Comparison of ENCODE assay signal across 10 cellular contexts in the genomic region with DNA sequence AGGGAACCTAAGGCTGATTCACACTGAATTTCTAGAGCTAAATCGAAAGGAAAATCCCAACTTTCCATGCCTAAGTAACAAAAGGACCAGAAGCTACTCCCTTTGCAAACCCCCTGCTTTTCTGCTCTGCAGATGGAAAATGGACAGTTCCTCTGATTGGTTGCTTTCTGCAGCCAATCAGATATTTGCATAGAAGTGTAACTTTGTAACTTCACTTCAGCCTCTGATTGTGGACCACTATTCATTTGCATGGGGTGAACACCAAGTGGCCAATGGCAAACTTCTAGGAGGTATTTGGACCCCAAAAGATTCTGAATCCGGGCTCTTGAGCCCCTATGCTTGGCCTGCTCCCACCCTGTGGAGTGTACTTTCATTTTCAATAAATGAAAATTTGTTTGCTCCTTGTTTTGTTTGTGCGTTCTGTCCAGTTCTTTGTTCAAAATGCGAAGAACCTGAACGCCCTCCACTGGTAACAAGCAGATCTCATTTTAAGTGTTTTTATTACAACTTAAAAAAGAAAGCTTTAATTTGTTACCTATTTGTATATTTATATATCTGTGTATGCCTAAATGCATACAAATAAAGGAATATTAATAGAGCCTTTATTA. TPM values are rescaled to one million over a fixed set of nuclear protein-coding genes. Genes with fewer than 3 reads are reported as not detected.
DNase-seq lines count a peak whose midpoint lies in the region; ATAC-seq and TF ChIP-seq lines count a peak whose summit lies in the region.
"Had no signal": no experiment of that assay in that cellular context is flagged by ENCODE, and none has a peak within 500 bp of the region (broad histone marks: within the 10 kb centered on the region; RNA-seq: fewer than 3 reads in every experiment).

No MANE protein-coding gene starts in this region.

- no peak for TF ChIP-seq EP300 in ovary (IDR thresholded peaks at IDR 0.05)

- H3K36me3 ChIP-seq in ovary (no peaks in the 10 kb centered on the region), mucosa of descending colon (ENCODE audit: low read depth) (no peaks in the 10 kb centered on the region)

- TF ChIP-seq POLR2A in ovary (IDR thresholded peaks at IDR 0.05) (no peak), GM18505 (IDR thresholded peaks at IDR 0.05; ENCODE audit: borderline replicate concordance, extremely low read depth, insufficient read depth, insufficient read length) (no peak)

- H3K4me1 ChIP-seq in ovary (ENCODE audit: insufficient read depth) (peaks cover 2% of the 10 kb centered on the region), mucosa of descending colon (ENCODE audit: low read depth) (no peaks in the 10 kb centered on the region)

- TF ChIP-seq CTCF in dorsolateral prefrontal cortex (IDR thresholded peaks at IDR 0.05 in 54 of 56, conservative IDR thresholded peaks at IDR 0.05 in 2 of 56; ENCODE audit: low read depth in 1 of 56, partially characterized antibody in 56 of 56) (peak in 55 of 56 donors; percentile 22 to 79 (median 60)), ovary (IDR thresholded peaks at IDR 0.05) (peak; percentile 34 to 63 (median 63)), mucosa of descending colon (IDR thresholded peaks at IDR 0.05) (no peak)

- no peaks in the 10 kb centered on the region for H3K9me3 ChIP-seq in ovary
- H3K9me3 ChIP-seq in mucosa of descending colon = no peaks in the 10 kb centered on the region

- H3K27me3 ChIP-seq in dorsolateral prefrontal cortex = no peaks in the 10 kb centered on the region
- no peaks in the 10 kb centered on the region for H3K27me3 ChIP-seq in ovary

- intact Hi-C loops in dorsolateral prefrontal cortex (cut with DNase I) (no loop called here), ovary (cut with DNase I) (loop anchor here in 1 of 4 donors (10.0 kb wide), 1 partner anchor 335 kb away; the partner anchor contains the start of gene AHCYL1), mucosa of descending colon (cut with DNase I, micrococcal nuclease) (loop anchor here in 1 of 2 donors (10.0 kb wide), 1 partner anchor 335 kb away; the partner anchor contains the start of gene AHCYL1)

- ATAC-seq in mucosa of descending colon (no peak), GM18505 (IDR thresholded peaks at IDR 0.05; ENCODE audit: unreplicated experiment) (no peak)

- H3K27ac ChIP-seq in dorsolateral prefrontal cortex (peak overlapping the region in 38 of 59 donors; percentile 2 to 85 (median 52)), ovary (peak overlapping the region in 1 of 2 donors; percentile 64)

- WGBS in ovary, 3 donors = 7 to 21% (median 8%) methylated on average over 5 of the region's 5 CpGs

- H3K4me3 ChIP-seq in dorsolateral prefrontal cortex = peak overlapping the region in 55 of 59 donors; percentile 13 to 68 (median 45)
- peak overlapping the region; percentile 15 for H3K4me3 ChIP-seq in ovary
- no peak overlapping the region for H3K4me3 ChIP-seq in mucosa of descending colon

- DNase-seq in GM03348 (ENCODE audit: low spot score) (peak; percentile 41), NCI-H2227 (lab: John Stamatoyannopoulos, UW; ENCODE audit: unreplicated experiment) (peak; percentile 45), dorsolateral prefrontal cortex (peak in 1 of 10 donors; percentile 23), ovary (peak in 3 of 5 donors; percentile 21 to 34 (median 25)), kidney tubule cell (ENCODE audit: low spot score) (no peak), mucosa of descending colon (no peak), 8988T (no peak)
- DNase-seq: cerebellar nuclear complex had no signal

RNA-seq across cellular contexts. Expression of gene GSTM4, which starts 6.4 kb away (rescaled TPM):
- total RNA-seq in dorsolateral prefrontal cortex = 10 to 100 TPM; 22.6 to 66.7 (median 45.4) TPM
- 10 to 100 TPM; 23.0 to 91.8 (median 47.2) TPM for total RNA-seq in ovary
- polyA plus RNA-seq in ovary = 100 to 1,000 TPM in 1 of 2 donors, 10 to 100 TPM in 1; 43.3 to 116 TPM
- total RNA-seq in mucosa of descending colon = 10 to 100 TPM; 63.4 to 96.3 (median 74.2) TPM

RNA-seq across cellular contexts. Expression of gene GSTM2, which starts 18.4 kb away (rescaled TPM):
- total RNA-seq in dorsolateral prefrontal cortex (100 to 1,000 TPM in 9 of 120 experiments, 10 to 100 TPM in 111; 32.2 to 150 (median 73.7) TPM), ovary (100 to 1,000 TPM; 101 to 318 (median 195) TPM), mucosa of descending colon (10 to 100 TPM; 23.8 to 87.7 (median 41.0) TPM)
- 100 to 1,000 TPM; 202 to 209 TPM for polyA plus RNA-seq in ovary

RNA-seq across cellular contexts. Expression of gene AMPD2, which starts 29.8 kb away (rescaled TPM):
- 100 to 1,000 TPM in 94 of 120 experiments, 10 to 100 TPM in 26; 65.7 to 181 (median 115) TPM for total RNA-seq in dorsolateral prefrontal cortex
- total RNA-seq in ovary = 10 to 100 TPM; 40.5 to 86.0 (median 64.8) TPM
- 10 to 100 TPM; 19.4 to 25.7 TPM for polyA plus RNA-seq in ovary
- total RNA-seq in mucosa of descending colon = 10 to 100 TPM; 35.6 to 47.4 (median 40.9) TPM

RNA-seq across cellular contexts. Expression of gene GNAT2, which starts 30.1 kb away (rescaled TPM):
- 1 to 10 TPM in 3 of 120 experiments, under 1 TPM in 12, not detected in 105; 0.29 to 1.9 (median 0.50) TPM for total RNA-seq in dorsolateral prefrontal cortex
- total RNA-seq in ovary = not detected
- polyA plus RNA-seq in ovary = not detected
- total RNA-seq in mucosa of descending colon = not detected
- total RNA-seq: posterior vena cava had no signal

RNA-seq across cellular contexts. Expression of gene GSTM1, which starts 38.1 kb away (rescaled TPM):
- 100 to 1,000 TPM in 3 of 120 experiments, 10 to 100 TPM in 50, 1 to 10 TPM in 2, under 1 TPM in 6, not detected in 59; 0.52 to 114 (median 44.1) TPM for total RNA-seq in dorsolateral prefrontal cortex
- 100 to 1,000 TPM in 2 of 7 donors, 10 to 100 TPM in 1, under 1 TPM in 1, not detected in 3; 0.32 to 482 (median 153) TPM for total RNA-seq in ovary
- polyA plus RNA-seq in ovary = 100 to 1,000 TPM; 169 to 193 TPM
- 10 to 100 TPM; 18.0 to 30.6 (median 20.0) TPM for total RNA-seq in mucosa of descending colon
- total RNA-seq: posterior vena cava had no signal

Comparison
In these comparisons a context has a peak if more than half of its experiments do, and no peak if none do; other contexts are left out.
1. DNase-seq: peak in GM03348 (single experiment), NCI-H2227 (single experiment) and ovary (3 of 5); none in kidney tubule cell (single experiment), mucosa of descending colon (0 of 3) and 8988T (single experiment).